In the genomic region with DNA sequence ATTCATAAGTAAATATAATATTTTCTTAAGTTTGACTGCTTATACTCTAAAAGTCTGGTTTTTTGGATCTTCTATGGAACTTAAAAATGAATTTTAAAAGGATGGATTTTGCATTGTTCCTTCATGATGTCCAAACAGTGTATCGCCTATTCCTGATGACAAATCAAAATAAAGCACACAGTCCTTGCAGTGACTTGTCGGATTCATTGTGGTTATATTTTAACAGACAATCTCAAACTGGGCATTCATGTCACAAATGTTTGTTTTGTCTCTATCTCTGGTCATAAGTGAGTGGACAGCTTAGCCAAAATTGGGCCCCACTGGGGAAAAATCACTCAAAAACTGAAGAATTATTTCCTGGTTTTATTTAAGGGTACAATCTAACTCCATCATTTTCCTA, we compare ENCODE assay signal across 24 cellular contexts.
"Had no signal": no experiment of that assay in that cellular context is flagged by ENCODE, and none has a peak within 500 bp of the region (broad histone marks: within the 10 kb centered on the region; RNA-seq: fewer than 3 reads in every experiment).

No MANE protein-coding gene starts in this region.

- ATAC-seq: activated CD4-positive, alpha-beta T cell treated with anti-CD3 and anti-CD28 coated beads for 36 hours had no signal

- H3K4me1 ChIP-seq: adrenal gland, Peyer's patch, SJSA1 had no signal

- H3K9me3 ChIP-seq: adrenal gland, Peyer's patch, SJSA1 had no signal

- H3K4me3 ChIP-seq: adrenal gland, Peyer's patch, SJSA1 had no signal

- DNase-seq: activated CD4-positive, alpha-beta memory T cell treated with anti-CD3 and anti-CD28 coated beads, Interleukin-2, amount 10 ng/mL, durations not matched to agents 7 days and 5 days; activated CD4-positive, alpha-beta T cell treated with anti-CD3 and anti-CD28 coated beads for 36 hours; activated CD4-positive, alpha-beta T cell treated with anti-CD3 and anti-CD28 coated beads, Interleukin-2, amount 50 U/mL, for 1 hour; activated CD4-positive, CD25-positive, alpha-beta regulatory T cell; activated naive CD4-positive, alpha-beta T cell treated with anti-CD3 and anti-CD28 coated beads, Interleukin-2, amount 50 U/mL, for 16 hours; activated naive CD8-positive, alpha-beta T cell treated with anti-CD3 and anti-CD28 coated beads, Interleukin-2, amount 10 ng/mL, durations not matched to agents 7 days and 5 days; adrenal gland; anterior cingulate cortex; cerebellar nuclear complex; NCI-H1048; NCI-H146; NCI-H187 treated with DMSO at 0.1 percent for 48 hours; NCI-H2081 treated with DMSO at 0.1 percent for 48 hours; NCI-H510A treated with DMSO at 0.1 percent for 48 hours; NCI-H69; NK-92 treated with Interleukin-12 subunit alpha and Interleukin-12 subunit beta, amount 100 ng/mL, for 24 hours; OCI-M1; Peyer's patch; SHP77; T-helper 2 cell; T1000 had no signal

- H3K36me3 ChIP-seq: adrenal gland, SJSA1 had no signal

- FAIRE-seq: colon, TTC549 had no signal

- H3K27me3 ChIP-seq: adrenal gland, Peyer's patch, SJSA1 had no signal

- H3K27ac ChIP-seq: adrenal gland, Peyer's patch, SJSA1 had no signal
